Comparison of ENCODE assay signal across 8 cellular contexts in genomic region chr5:170632985-170633234, GRCh38.
A peak's percentile ranks its signal among the peaks of the same experiment; 100 is the strongest.
DNase-seq lines count a peak whose midpoint lies in the region; ATAC-seq and TF ChIP-seq lines count a peak whose summit lies in the region.

No MANE protein-coding gene starts in this region.

- DNase-seq in GDM1 (lab: John Stamatoyannopoulos, UW), result peak; percentile 67
- DNase-seq in activated CD4-positive, alpha-beta T cell treated with anti-CD3 and anti-CD28 coated beads, Interleukin-2, amount 50 U/mL, for 1 hour, result peak; percentile 48
- DNase-seq in ecto neural progenitor cell (ENCODE audit: low spot score), result peak; percentile 91
- DNase-seq in mucosa of descending colon, result peak; percentile 48 to 65 (median 61)
- DNase-seq in stimulated activated CD8-positive, alpha-beta memory T cell treated with anti-CD3 and anti-CD28 coated beads, Interleukin-7, amount 100 ng/mL, for 1 hour (ENCODE audit: low read depth in 2 of 2), result peak; percentile 6 to 15
- DNase-seq in cortex of kidney (lab: John Stamatoyannopoulos, UW), result no peak

- intact Hi-C loops in mucosa of descending colon (cut with DNase I, micrococcal nuclease), result no loop called here

- peaks cover 9% of the 10 kb centered on the region for H3K4me1 ChIP-seq in mucosa of descending colon (ENCODE audit: low read depth)

- no peaks in the 10 kb centered on the region for H3K36me3 ChIP-seq in mucosa of descending colon (ENCODE audit: low read depth)

- ATAC-seq in HG03565 (IDR thresholded peaks at IDR 0.05; ENCODE audit: unreplicated experiment) (peak; percentile 51), mucosa of descending colon (peak; percentile 68), HG02623 (IDR thresholded peaks at IDR 0.05; ENCODE audit: unreplicated experiment) (no peak)

- H3K4me3 ChIP-seq in mucosa of descending colon, result no peak overlapping the region

- TF ChIP-seq CTCF in mucosa of descending colon (IDR thresholded peaks at IDR 0.05), result peak; percentile 75

- H3K9me3 ChIP-seq in mucosa of descending colon, result no peaks in the 10 kb centered on the region
